Comparison of ENCODE assay signal across 8 cellular contexts in genomic region chr6:109526905-109527628, GRCh38. TPM values are rescaled to one million over a fixed set of nuclear protein-coding genes. Genes with fewer than 3 reads are reported as not detected.
A peak's percentile ranks its signal among the peaks of the same experiment; 100 is the strongest.
DNase-seq lines count a peak whose midpoint lies in the region; ATAC-seq, FAIRE-seq and TF ChIP-seq lines count a peak whose summit lies in the region.

No MANE protein-coding gene starts in this region.

- no peaks in the 10 kb centered on the region; the same call in 1 of the 2 replicates for H4K20me1 ChIP-seq in HepG2 (ENCODE audit: insufficient read depth, low read length)

- no peaks in the 10 kb centered on the region for H3K4me1 ChIP-seq in HEK293 (ENCODE audit: control insufficient read depth, insufficient read depth, low read length)
- H3K4me1 ChIP-seq in HepG2 (ENCODE audit: insufficient read depth, low read length) = no peaks in the 10 kb centered on the region

- TF ChIP-seq CTCF in HEK293 (tag by site-specific recombination; IDR thresholded peaks at IDR 0.05) (peak; percentile 53; the same call in 1 of the 2 replicates), activated B cell treated with CpG ODN at 0.5 μM for 24 hours (IDR thresholded peaks at IDR 0.05) (no peak), choroid plexus epithelial cell (conservative IDR thresholded peaks at IDR 0.05; ENCODE audit: low read depth, low read length) (peak; percentile 72), HepG2 (CRISPR knock-in tag; IDR thresholded peaks at IDR 0.05) (peak; percentile 86)

- H3K4me1 Mint-ChIP-seq in activated B cell treated with CpG ODN at 0.5 μM for 24 hours = peaks cover 2% of the 10 kb centered on the region

- TF ChIP-seq RAD21 in HepG2 (CRISPR knock-in tag; IDR thresholded peaks at IDR 0.05) = peak; percentile 31; the same call in 1 of the 2 replicates

- CTCF ChIA-PET in HEK293 (lab: Yijun Ruan, JAX) (interaction anchor here (0.6 to 6.0 kb wide), 21 partner anchors 9 to 1235 kb away, joined by 3 to 49 read pairs (median 5); no protein-coding TSS in a partner anchor), activated B cell treated with CpG ODN at 0.5 μM for 24 hours (lab: Charles Lee) (interaction anchor here (1.0 to 2.8 kb wide), 6 partner anchors 178 to 864 kb away, joined by 3 to 20 read pairs (median 9); no protein-coding TSS in a partner anchor), HepG2 (lab: Yijun Ruan, JAX; ENCODE audit: low intra/inter-chr PET ratio, low total read pairs) (interaction anchor here (1.4 to 2.3 kb wide), 4 partner anchors 168 to 526 kb away, joined by 3 to 10 read pairs (median 5); no protein-coding TSS in a partner anchor)

- no peaks in the 10 kb centered on the region for H3K27me3 Mint-ChIP-seq in activated B cell treated with CpG ODN at 0.5 μM for 24 hours

- H3K9me3 Mint-ChIP-seq in activated B cell treated with CpG ODN at 0.5 μM for 24 hours = peaks cover 2% of the 10 kb centered on the region

- peaks cover 4% of the 10 kb centered on the region for H3K36me3 Mint-ChIP-seq in activated B cell treated with CpG ODN at 0.5 μM for 24 hours (ENCODE audit: low read depth)

- under 1% methylated on average over 7 of the region's 7 CpGs for WGBS in HepG2 (ENCODE audit: low lambda C conversion rate)

- ATAC-seq in activated B cell treated with CpG ODN at 0.5 μM for 24 hours (ENCODE audit: low read depth) (peak; percentile 58), HepG2 (peak; percentile 97), HG03196 (IDR thresholded peaks at IDR 0.05; ENCODE audit: unreplicated experiment) (no peak)

- H3K4me2 ChIP-seq in HepG2 (ENCODE audit: low read depth, low read length) = peak overlapping the region; percentile 57

- DNase-seq in D341Med (ENCODE audit: low spot score) (peak; percentile 78), NCI-H2196 treated with DMSO at 0.1 percent for 48 hours (lab: John Stamatoyannopoulos, UW; ENCODE audit: unreplicated experiment) (peak; percentile 48), activated B cell treated with CpG ODN at 0.5 μM for 24 hours (peak; percentile 27), choroid plexus epithelial cell (ENCODE audit: low read depth) (peak; percentile 87), HepG2 (ENCODE audit: low spot score) (peak; percentile 65)
- peak; percentile 2 for DNase-seq in stimulated activated CD8-positive, alpha-beta memory T cell treated with anti-CD3 and anti-CD28 coated beads, Interleukin-12 subunit alpha, Interleukin-12 subunit beta, amount 100 ng/mL, for 4 hours (ENCODE audit: low read depth)

- no peaks in the 10 kb centered on the region for H3K79me2 ChIP-seq in HepG2 (ENCODE audit: insufficient read depth, low read length)

- in situ Hi-C loops in HepG2 (cut with HindIII; ENCODE audit: extremely low pct_ligation_motif_present, low pct_unique_long_range_greater_than_20kb) = loop anchor here (5.0 to 25.0 kb wide), 3 partner anchors 165 to 860 kb away; partner anchors contain the start of genes AK9 and FIG4

- no peak overlapping the region for H3K9ac ChIP-seq in HepG2 (ENCODE audit: insufficient read depth, low read depth, low read length)

- BruUV-seq in HepG2 (replicated peaks; lab: Mats Ljungman, UMichigan) = no TSS peak

- H3K9me3 ChIP-seq in HEK293 (ENCODE audit: control insufficient read depth, insufficient read depth, low read depth, low read length) (no peaks in the 10 kb centered on the region), HepG2 (ENCODE audit: low read length) (peaks cover 11% of the 10 kb centered on the region)

- H3K27ac Mint-ChIP-seq in activated B cell treated with CpG ODN at 0.5 μM for 24 hours = no peak overlapping the region

- FAIRE-seq in HepG2 (lab: Jason Lieb, UNC) = peak; percentile 77

- H2AFZ ChIP-seq in HepG2 (ENCODE audit: low read length) = peak overlapping the region; percentile 8

- H3K36me3 ChIP-seq in HEK293 (ENCODE audit: control insufficient read depth in 2 of 2, insufficient read depth in 1 of 2, low read length in 2 of 2) = no peaks in the 10 kb centered on the region
- no peaks in the 10 kb centered on the region for H3K36me3 ChIP-seq in HepG2 (replicated peaks in 1 of 2; ENCODE audit: control insufficient read depth in 1 of 2, insufficient read depth in 2 of 2, low read length in 2 of 2)

- POLR2A ChIA-PET in HEK293 (lab: Yijun Ruan, JAX) = no interaction called here
- POLR2A ChIA-PET in activated B cell treated with CpG ODN at 0.5 μM for 24 hours (lab: Charles Lee) = no interaction called here
- POLR2A ChIA-PET in HepG2 (lab: Yijun Ruan, JAX) = no interaction called here

- H3K4me3 ChIP-seq in HEK293 (ENCODE audit: low read depth, low read length) = no peak overlapping the region
- no peak overlapping the region for H3K4me3 ChIP-seq in choroid plexus epithelial cell (ENCODE audit: low read depth, low read length)
- H3K4me3 ChIP-seq in HepG2 (replicated peaks in 1 of 3; ENCODE audit: insufficient read depth in 1 of 3, low read depth in 2 of 3, low read length in 3 of 3) = no peak overlapping the region; a peak in 1 of 6 replicates

- no peaks in the 10 kb centered on the region for H3K27me3 ChIP-seq in HepG2 (ENCODE audit: control insufficient read depth in 1 of 2, insufficient read depth in 2 of 2, low read length in 2 of 2)

- H3K27ac ChIP-seq in HEK293 (ENCODE audit: extremely low read depth, low read depth, low read length) (no peak overlapping the region), HepG2 (ENCODE audit: extremely low read length, insufficient read depth, low read length) (no peak overlapping the region)

- intact Hi-C loops in activated B cell treated with CpG ODN at 0.5 μM for 24 hours (cut with micrococcal nuclease) (loop anchor here (1.0 to 5.0 kb wide), 5 partner anchors 164 to 864 kb away; partner anchors contain the start of genes AK9 and FIG4), HepG2 (cut with micrococcal nuclease; ENCODE audit: unreplicated experiment) (loop anchor here (1.0 kb wide), 3 partner anchors 164 to 512 kb away; partner anchors contain the start of genes AK9 and FIG4)

- TF ChIP-seq EP300 in HepG2 (IDR thresholded peaks at IDR 0.05; ENCODE audit: low read depth in 2 of 2, low read length in 2 of 2) (no peak), HepG2 (CRISPR knock-in tag; IDR thresholded peaks at IDR 0.05; ENCODE audit: borderline replicate concordance) (no peak)

- no peak for TF ChIP-seq POLR2A in HepG2 (IDR thresholded peaks at IDR 0.05; ENCODE audit: insufficient read depth in 1 of 2, low read depth in 2 of 2, low read length in 2 of 2)

- H3K4me3 Mint-ChIP-seq in activated B cell treated with CpG ODN at 0.5 μM for 24 hours = no peak overlapping the region

TF ChIP-seq in HEK293, 187 proteins besides CTCF, POLR2A, EP300 and RAD21:
- TF ChIP-seq ZNF654 (tag by site-specific recombination; IDR thresholded peaks at IDR 0.05; ENCODE audit: low read depth) (peak; percentile 92), ZNF555 (tag by site-specific recombination; conservative IDR thresholded peaks at IDR 0.05) (no peak), ZNF530 (tag by site-specific recombination; IDR thresholded peaks at IDR 0.05; ENCODE audit: low read depth) (peak; percentile 81; the same call in 1 of the 2 replicates)

TF ChIP-seq in HepG2, 621 proteins besides CTCF, POLR2A, EP300 and RAD21 (continues in another document):
- TF ChIP-seq ZNF770 (CRISPR knock-in tag; IDR thresholded peaks at IDR 0.05) (0 out of 2 replicates have a peak, but pooled peaks have one; percentile 14), PRMT3 (CRISPR knock-in tag; IDR thresholded peaks at IDR 0.05; ENCODE audit: borderline replicate concordance, low read depth) (no peak)

RNA-seq across cellular contexts. Expression of gene ZBTB24, which starts 44.0 kb away (rescaled TPM):
- 22.8 and 25.4 TPM in 2 replicates for total RNA-seq in activated B cell treated with CpG ODN at 0.5 μM for 24 hours
- total RNA-seq in HepG2 (2016; rRNA removed; fragmentation: Illumina TruSeq; extraction: Trizol) = 6.2 and 8.7 TPM in 2 replicates
- total RNA-seq in HepG2 (2016; cell fraction: cytosol; rRNA removed; fragmentation: Illumina TruSeq; extraction: Trizol; ENCODE audit: low read depth) = 1.1 and 1.2 TPM in 2 replicates
- total RNA-seq in HepG2 (2016; cell fraction: insoluble cytoplasmic fraction; rRNA removed; fragmentation: Illumina TruSeq; extraction: Trizol) = 6.7 and 8.3 TPM in 2 replicates
- total RNA-seq in HepG2 (2016; cell fraction: membrane; rRNA removed; fragmentation: Illumina TruSeq; extraction: Trizol) = 4.0 and 4.6 TPM in 2 replicates
- 5.4 and 5.8 TPM in 2 replicates for total RNA-seq in HepG2 (2016; cell fraction: nucleus; rRNA removed; fragmentation: Illumina TruSeq; extraction: Trizol)
- 1.5 and 1.6 TPM in 2 replicates for polyA plus RNA-seq in HepG2 (2011; rRNA removed)
- polyA plus RNA-seq in HepG2 (2011; cell fraction: cytosol; rRNA removed) = 1.0 and 1.4 TPM in 2 replicates
- polyA plus RNA-seq in HepG2 (2011; cell fraction: nucleus; rRNA removed) = 1.5 and 1.7 TPM in 2 replicates
- 2.3 and 2.8 TPM in 2 replicates for polyA plus RNA-seq in HepG2 (2012)
- polyA plus RNA-seq in HepG2 (2016; cell fraction: cytosol; fragmentation: Illumina TruSeq; extraction: Trizol; ENCODE audit: low read depth) = 0.88 and 0.89 TPM in 2 replicates
- polyA plus RNA-seq in HepG2 (2016; cell fraction: insoluble cytoplasmic fraction; fragmentation: Illumina TruSeq; extraction: Trizol; ENCODE audit: low read depth) = 6.1 and 6.3 TPM in 2 replicates
- polyA plus RNA-seq in HepG2 (2016; cell fraction: membrane; fragmentation: Illumina TruSeq; extraction: Trizol; ENCODE audit: low read depth) = 1.9 and 2.0 TPM in 2 replicates
- 7.1 and 7.4 TPM in 2 replicates for polyA plus RNA-seq in HepG2 (2016; cell fraction: nucleus; fragmentation: Illumina TruSeq; extraction: Trizol; ENCODE audit: insufficient read depth, low read depth)
- 1.3 and 9.1 TPM in 2 replicates for polyA minus RNA-seq in HepG2 (2011; rRNA and poly(A)+ RNA removed; ENCODE audit: low replicate concordance)
- 2.5 and 3.1 TPM in 2 replicates for polyA minus RNA-seq in HepG2 (2011; cell fraction: cytosol; rRNA and poly(A)+ RNA removed)
- 4.1 and 4.4 TPM in 2 replicates for polyA minus RNA-seq in HepG2 (2011; cell fraction: nucleus; rRNA and poly(A)+ RNA removed)

Comparison
In these comparisons a context has a peak if more than half of its experiments do, and no peak if none do; other contexts are left out.
1. DNase-seq: peak in every context shown above with its lines; median percentile 87 in choroid plexus epithelial cell; 78 in D341Med; 65 in HepG2; 48 in NCI-H2196 treated with DMSO at 0.1 percent for 48 hours; 27 in activated B cell treated with CpG ODN at 0.5 μM for 24 hours; 2 in stimulated activated CD8-positive, alpha-beta memory T cell treated with anti-CD3 and anti-CD28 coated beads, Interleukin-12 subunit alpha, Interleukin-12 subunit beta, amount 100 ng/mL, for 4 hours.